ENCODE assay signal across 14 cellular contexts in genomic region chr2:6069354-6069753, GRCh38.
DNase-seq lines count a peak whose midpoint lies in the region; ATAC-seq, FAIRE-seq and TF ChIP-seq lines count a peak whose summit lies in the region.
"Had no signal": no experiment of that assay in that cellular context is flagged by ENCODE, and none has a peak within 500 bp of the region (broad histone marks: within the 10 kb centered on the region; RNA-seq: fewer than 3 reads in every experiment).

No MANE protein-coding gene starts in this region.

- no peaks in the 10 kb centered on the region for H3K36me3 Mint-ChIP-seq in activated CD4-positive, alpha-beta memory T cell treated with anti-CD3 and anti-CD28 coated beads, Interleukin-2, amount 10 ng/mL, durations not matched to agents 7 days and 5 days (ENCODE audit: low read depth)
- H3K36me3 Mint-ChIP-seq in stimulated activated naive B cell treated with anti-CD40 and anti-IgM and Interleukin-4, amounts not matched to agents 10 μg/mL and 1 μg/mL and 100 μg/mL, for 72 hours: no peaks in the 10 kb centered on the region
- H3K36me3 Mint-ChIP-seq: activated naive CD8-positive, alpha-beta T cell treated with anti-CD3 and anti-CD28 coated beads for 36 hours; type B pancreatic cell had no signal

- H3K79me1 ChIP-seq in H1 (ENCODE audit: low read depth, low read length): no peaks in the 10 kb centered on the region

- 9% methylated on average over 5 of the region's 5 CpGs; no CpG with 5 or more reads in 1 of the 2 experiments for WGBS in H1 (ENCODE audit: extremely low coverage in 1 of 2, insufficient coverage in 1 of 2, insufficient read length in 1 of 2, insufficient replicate concordance in 2 of 2, low coverage in 1 of 2, low lambda C conversion rate in 2 of 2, missing lambda C conversion rate in 1 of 2), 2 experiments

- no peak for ATAC-seq in stimulated activated naive B cell treated with anti-CD40 and anti-IgM and Interleukin-4, amounts not matched to agents 10 μg/mL and 1 μg/mL and 100 μg/mL, for 72 hours (replicated peaks)
- ATAC-seq in HG02885 (IDR thresholded peaks at IDR 0.05; ENCODE audit: poor library complexity, unreplicated experiment): no peak
- no peak for ATAC-seq in esophagus mucosa

- no peaks in the 10 kb centered on the region for H3K36me3 ChIP-seq in H1 (ENCODE audit: control insufficient read depth in 2 of 4, insufficient read depth in 4 of 4, low read length in 3 of 4)
- H3K36me3 ChIP-seq: esophagus squamous epithelium had no signal

- DNase-seq in COLO668 (lab: John Stamatoyannopoulos, UW; ENCODE audit: unreplicated experiment) (peak; percentile 78), NCI-H128 (lab: John Stamatoyannopoulos, UW; ENCODE audit: unreplicated experiment) (peak; percentile 49), NCI-H510A treated with DMSO at 0.1 percent for 48 hours (lab: John Stamatoyannopoulos, UW) (peak; percentile 89), H1 (ENCODE audit: low read depth in 1 of 2, low spot score in 2 of 2) (peak in 1 of 2 experiments; percentile 51)
- no peak for DNase-seq in activated CD4-positive, alpha-beta memory T cell treated with anti-CD3 and anti-CD28 coated beads, Interleukin-2, amount 10 ng/mL, durations not matched to agents 7 days and 5 days
- DNase-seq in stimulated activated naive B cell treated with anti-CD40 and anti-IgM and Interleukin-4, amounts not matched to agents 10 μg/mL and 1 μg/mL and 100 μg/mL, for 72 hours: no peak
- DNase-seq: activated naive CD8-positive, alpha-beta T cell treated with anti-CD3 and anti-CD28 coated beads for 36 hours; esophagus squamous epithelium; NCI-H446 treated with DMSO at 0.1 percent for 48 hours; SIG-M5 had no signal

- no peak overlapping the region for H2AFZ ChIP-seq in H1 (ENCODE audit: low read length)

- no peak overlapping the region for H4K8ac ChIP-seq in H1 (ENCODE audit: extremely low read depth, insufficient read depth, low read length)

- H3K4me1 Mint-ChIP-seq in activated CD4-positive, alpha-beta memory T cell treated with anti-CD3 and anti-CD28 coated beads, Interleukin-2, amount 10 ng/mL, durations not matched to agents 7 days and 5 days: no peaks in the 10 kb centered on the region
- H3K4me1 Mint-ChIP-seq in stimulated activated naive B cell treated with anti-CD40 and anti-IgM and Interleukin-4, amounts not matched to agents 10 μg/mL and 1 μg/mL and 100 μg/mL, for 72 hours: no peaks in the 10 kb centered on the region
- H3K4me1 Mint-ChIP-seq: activated naive CD8-positive, alpha-beta T cell treated with anti-CD3 and anti-CD28 coated beads for 36 hours had no signal

- H3K27ac Mint-ChIP-seq in activated CD4-positive, alpha-beta memory T cell treated with anti-CD3 and anti-CD28 coated beads, Interleukin-2, amount 10 ng/mL, durations not matched to agents 7 days and 5 days: no peak overlapping the region
- no peak overlapping the region for H3K27ac Mint-ChIP-seq in stimulated activated naive B cell treated with anti-CD40 and anti-IgM and Interleukin-4, amounts not matched to agents 10 μg/mL and 1 μg/mL and 100 μg/mL, for 72 hours
- H3K27ac Mint-ChIP-seq: activated naive CD8-positive, alpha-beta T cell treated with anti-CD3 and anti-CD28 coated beads for 36 hours; type B pancreatic cell had no signal

- no peak overlapping the region for H2BK12ac ChIP-seq in H1 (ENCODE audit: low read depth, low read length)

- H2BK120ac ChIP-seq in H1 (replicated peaks; ENCODE audit: low read depth, low read length): no peak overlapping the region

- peaks cover 19 to 31% (median 25%) of the 10 kb centered on the region in 4 experiments for H3K4me1 ChIP-seq in H1 (replicated peaks in 1 of 4; ENCODE audit: control insufficient read depth in 3 of 4, insufficient read depth in 4 of 4, low read length in 3 of 4)
- H3K4me1 ChIP-seq: esophagus squamous epithelium had no signal

- H3K18ac ChIP-seq in H1 (ENCODE audit: extremely low read depth, low read length): no peak overlapping the region

- no peak overlapping the region for H4K91ac ChIP-seq in H1 (replicated peaks; ENCODE audit: insufficient read length, low read length)

- no peaks in the 10 kb centered on the region for H3K27me3 Mint-ChIP-seq in activated CD4-positive, alpha-beta memory T cell treated with anti-CD3 and anti-CD28 coated beads, Interleukin-2, amount 10 ng/mL, durations not matched to agents 7 days and 5 days
- no peaks in the 10 kb centered on the region for H3K27me3 Mint-ChIP-seq in stimulated activated naive B cell treated with anti-CD40 and anti-IgM and Interleukin-4, amounts not matched to agents 10 μg/mL and 1 μg/mL and 100 μg/mL, for 72 hours
- H3K27me3 Mint-ChIP-seq: activated naive CD8-positive, alpha-beta T cell treated with anti-CD3 and anti-CD28 coated beads for 36 hours had no signal

- FAIRE-seq in H1 (lab: Jason Lieb, UNC): peak; percentile 68
- FAIRE-seq: A204.1 had no signal

- no peaks in the 10 kb centered on the region for H3K79me2 ChIP-seq in H1 (ENCODE audit: control insufficient read depth in 1 of 2, insufficient read depth in 2 of 2, low read length in 2 of 2)

- no peaks in the 10 kb centered on the region for H3K9me3 Mint-ChIP-seq in activated CD4-positive, alpha-beta memory T cell treated with anti-CD3 and anti-CD28 coated beads, Interleukin-2, amount 10 ng/mL, durations not matched to agents 7 days and 5 days
- no peaks in the 10 kb centered on the region for H3K9me3 Mint-ChIP-seq in stimulated activated naive B cell treated with anti-CD40 and anti-IgM and Interleukin-4, amounts not matched to agents 10 μg/mL and 1 μg/mL and 100 μg/mL, for 72 hours
- H3K9me3 Mint-ChIP-seq: activated naive CD8-positive, alpha-beta T cell treated with anti-CD3 and anti-CD28 coated beads for 36 hours; type B pancreatic cell had no signal

- H3K27me3 ChIP-seq in H1 (replicated peaks in 1 of 4; ENCODE audit: control insufficient read depth in 3 of 4, extremely low read depth in 1 of 4, insufficient read depth in 3 of 4, low read length in 3 of 4): no peaks in the 10 kb centered on the region; a peak in 1 of 7 replicates
- H3K27me3 ChIP-seq: esophagus squamous epithelium had no signal

- H2BK15ac ChIP-seq in H1 (ENCODE audit: low read length): no peak overlapping the region

- H4K5ac ChIP-seq in H1 (ENCODE audit: insufficient read length, low read depth, low read length): no peak overlapping the region

- H2BK5ac ChIP-seq in H1 (ENCODE audit: low read depth, low read length): no peak overlapping the region

- peak overlapping the region; percentile 24 to 48 for H3K4me2 ChIP-seq in H1 (ENCODE audit: insufficient read depth in 1 of 2, low read depth in 2 of 2, low read length in 2 of 2)

- H3K4ac ChIP-seq in H1 (replicated peaks; ENCODE audit: insufficient read length, low read depth, low read length): no peak overlapping the region

- no peaks in the 10 kb centered on the region for H4K20me1 ChIP-seq in H1 (replicated peaks in 1 of 2; ENCODE audit: control insufficient read depth in 1 of 2, insufficient read depth in 2 of 2, low read length in 2 of 2)

- TF ChIP-seq EP300 in H1 (IDR thresholded peaks at IDR 0.05; ENCODE audit: borderline replicate concordance in 1 of 2, low read depth in 2 of 2, low read length in 2 of 2): peak in 1 of 2 experiments; percentile 37; a peak in 1 of 3 replicates

- no peak for TF ChIP-seq POLR2A in H1 (IDR thresholded peaks at IDR 0.05; ENCODE audit: control extremely low read depth in 1 of 2, low read depth in 2 of 2, low read length in 2 of 2)

- no peak overlapping the region for H3K56ac ChIP-seq in H1 (replicated peaks; ENCODE audit: insufficient read length, low read depth, low read length)

- no peak overlapping the region for H3K23ac ChIP-seq in H1 (ENCODE audit: insufficient read length)

- no peak overlapping the region for H2AK5ac ChIP-seq in H1 (ENCODE audit: low read depth, low read length)

- CTCF ChIA-PET in H1 (lab: Charles Lee; ENCODE audit: partially characterized antibody): interaction anchor here (1.3 kb wide), 1 partner anchor 97 kb away, joined by 3 read pairs; no protein-coding TSS in a partner anchor
- CTCF ChIA-PET in activated CD4-positive, alpha-beta memory T cell treated with anti-CD3 and anti-CD28 coated beads, Interleukin-2, amount 10 ng/mL, durations not matched to agents 7 days and 5 days (lab: Charles Lee): no interaction called here

- no peak for TF ChIP-seq CTCF in H1 (IDR thresholded peaks at IDR 0.05; ENCODE audit: control extremely low read depth in 1 of 3, insufficient read depth in 1 of 3, low read depth in 1 of 3, low read length in 3 of 3)

- no peak overlapping the region for H3K4me3 Mint-ChIP-seq in activated CD4-positive, alpha-beta memory T cell treated with anti-CD3 and anti-CD28 coated beads, Interleukin-2, amount 10 ng/mL, durations not matched to agents 7 days and 5 days
- no peak overlapping the region for H3K4me3 Mint-ChIP-seq in stimulated activated naive B cell treated with anti-CD40 and anti-IgM and Interleukin-4, amounts not matched to agents 10 μg/mL and 1 μg/mL and 100 μg/mL, for 72 hours
- H3K4me3 Mint-ChIP-seq: activated naive CD8-positive, alpha-beta T cell treated with anti-CD3 and anti-CD28 coated beads for 36 hours; type B pancreatic cell had no signal

- H2BK20ac ChIP-seq in H1 (ENCODE audit: low read length): no peak overlapping the region

- H3K4me3 ChIP-seq in H1 (ENCODE audit: extremely low read depth in 1 of 4, insufficient read depth in 2 of 4, low read depth in 3 of 4, low read length in 4 of 4): 0 out of 8 replicates have a peak overlapping the region, but pooled peaks of 1 of the 4 experiments have one; percentile 16
- H3K4me3 ChIP-seq: esophagus squamous epithelium had no signal

- POLR2A ChIA-PET in H1 (lab: Charles Lee; ENCODE audit: partially characterized antibody): no interaction called here
- POLR2A ChIA-PET in activated CD4-positive, alpha-beta memory T cell treated with anti-CD3 and anti-CD28 coated beads, Interleukin-2, amount 10 ng/mL, durations not matched to agents 7 days and 5 days (lab: Charles Lee): no interaction called here

- no peaks in the 10 kb centered on the region for H3K9me3 ChIP-seq in H1 (ENCODE audit: insufficient read depth in 2 of 2, low read depth in 1 of 2, low read length in 1 of 2)
- H3K9me3 ChIP-seq: esophagus squamous epithelium had no signal

- H3K23me2 ChIP-seq in H1 (ENCODE audit: low read depth, low read length): no peaks in the 10 kb centered on the region; the same call in 1 of the 2 replicates

- no peak overlapping the region for H3K9ac ChIP-seq in H1 (replicated peaks in 1 of 4; ENCODE audit: extremely low read depth in 1 of 4, low read depth in 3 of 4, low read length in 3 of 4)

- H3K14ac ChIP-seq in H1 (ENCODE audit: insufficient read length): no peak overlapping the region

- no peak for TF ChIP-seq RAD21 in H1 (IDR thresholded peaks at IDR 0.05 in 1 of 2, conservative IDR thresholded peaks at IDR 0.05 in 1 of 2; ENCODE audit: low read depth in 2 of 2, low read length in 2 of 2)

- H3K27ac ChIP-seq in H1 (ENCODE audit: low read depth, low read length): no peak overlapping the region
- H3K27ac ChIP-seq: esophagus squamous epithelium had no signal

TF ChIP-seq in H1, 55 proteins besides CTCF, POLR2A, EP300 and RAD21 (continues in another document):
- TF ChIP-seq CHD2 (IDR thresholded peaks at IDR 0.05; ENCODE audit: low read length): 0 out of 2 replicates have a peak, but pooled peaks have one; percentile 26
- TF ChIP-seq KDM4A (IDR thresholded peaks at IDR 0.05; ENCODE audit: low read depth, low read length, severe bottlenecking): no peak
- peak; percentile 93 for TF ChIP-seq JUND (IDR thresholded peaks at IDR 0.05; ENCODE audit: low read length)
- 0 out of 2 replicates have a peak, but pooled peaks have one; percentile 12 for TF ChIP-seq TEAD4 (IDR thresholded peaks at IDR 0.05; ENCODE audit: low read depth, low read length)

Comparison
In these comparisons a context has a peak if more than half of its experiments do, and no peak if none do; other contexts are left out.
1. DNase-seq: peak in COLO668 (single experiment), NCI-H128 (single experiment) and NCI-H510A treated with DMSO at 0.1 percent for 48 hours (single experiment); none in activated CD4-positive, alpha-beta memory T cell treated with anti-CD3 and anti-CD28 coated beads, Interleukin-2, amount 10 ng/mL, durations not matched to agents 7 days and 5 days (single experiment) and stimulated activated naive B cell treated with anti-CD40 and anti-IgM and Interleukin-4, amounts not matched to agents 10 μg/mL and 1 μg/mL and 100 μg/mL, for 72 hours (single experiment).